Comparison of ENCODE assay signal across 8 cellular contexts in the genomic region with DNA sequence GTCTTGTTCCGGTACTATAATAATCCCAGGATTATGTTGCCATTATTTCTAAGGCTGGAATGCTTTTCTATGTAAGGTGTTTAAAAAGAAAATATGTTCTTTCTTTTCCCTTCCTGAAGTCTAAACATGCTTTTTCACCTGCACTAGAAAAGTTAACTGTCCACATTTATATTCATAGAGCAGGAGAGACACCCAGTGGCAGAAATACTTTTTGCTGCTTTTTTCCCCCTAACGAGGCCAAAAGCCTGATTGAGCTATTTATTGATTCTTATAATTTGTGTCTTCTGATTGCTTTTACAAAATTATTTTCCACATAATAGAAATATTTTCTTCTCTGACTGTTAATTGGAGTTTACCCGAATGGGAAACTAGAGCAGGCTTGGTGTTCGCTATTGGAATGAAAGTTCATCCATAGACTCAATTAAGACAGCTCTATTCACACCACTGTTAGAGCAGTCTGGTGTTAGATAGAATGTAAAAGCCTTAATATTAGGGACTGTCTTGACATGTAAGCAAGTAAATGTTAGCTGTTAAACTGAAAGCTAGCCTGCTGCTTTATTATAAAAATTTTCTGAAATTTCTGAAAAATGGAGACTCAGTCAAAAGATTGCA. TPM values are rescaled to one million over a fixed set of nuclear protein-coding genes. Genes with fewer than 3 reads are reported as not detected.
DNase-seq lines count a peak whose midpoint lies in the region; ATAC-seq and TF ChIP-seq lines count a peak whose summit lies in the region.

No MANE protein-coding gene starts in this region.

- TF ChIP-seq CTCF in astrocyte of the cerebellum (IDR thresholded peaks at IDR 0.05; ENCODE audit: low read depth, low read length, missing control alignments) = peak; percentile 57

- ATAC-seq in GM19351 (IDR thresholded peaks at IDR 0.05; ENCODE audit: unreplicated experiment) = peak; percentile 43
- peak; percentile 58 for ATAC-seq in left colon

- peak; percentile 61 for DNase-seq in NCI-H510A treated with DMSO at 0.1 percent for 48 hours (lab: John Stamatoyannopoulos, UW)
- no peak for DNase-seq in NCI-H510A (lab: John Stamatoyannopoulos, UW)
- peak; percentile 22 for DNase-seq in NCI-H1092 (lab: John Stamatoyannopoulos, UW)
- DNase-seq in astrocyte of the cerebellum (ENCODE audit: low read depth) = no peak
- DNase-seq in left colon = no peak
- no peak for DNase-seq in HPDE6-E6E7 (ENCODE audit: extremely low spot score)
- DNase-seq in 8988T = no peak

- H3K4me3 ChIP-seq in astrocyte of the cerebellum (ENCODE audit: low read depth, low read length) = no peak overlapping the region

- in situ Hi-C loops in astrocyte of the cerebellum (cut with HindIII; ENCODE audit: low sequenced_read_pairs) = no loop called here

- intact Hi-C loops in left colon (cut with DNase I, micrococcal nuclease) = loop anchor here in 1 of 2 donors (2.0 kb wide), 1 partner anchor 183 kb away; no protein-coding TSS in a partner anchor

RNA-seq across cellular contexts. Expression of a gene that starts 15.8 kb away (rescaled TPM):
- 1 to 10 TPM; 3.4 to 3.7 TPM for total RNA-seq in left colon

RNA-seq across cellular contexts. Expression of a gene that starts 21.5 kb away (rescaled TPM):
- 1 to 10 TPM; 7.8 to 8.3 TPM for total RNA-seq in left colon

Comparison
In these comparisons a context has a peak if more than half of its experiments do, and no peak if none do; other contexts are left out.
1. DNase-seq: peak in NCI-H510A treated with DMSO at 0.1 percent for 48 hours (single experiment) and NCI-H1092 (single experiment); none in NCI-H510A (single experiment), astrocyte of the cerebellum (single experiment), left colon (0 of 2), HPDE6-E6E7 (single experiment) and 8988T (single experiment).